Comparison of ENCODE assay signal across 8 cellular contexts in the genomic region with DNA sequence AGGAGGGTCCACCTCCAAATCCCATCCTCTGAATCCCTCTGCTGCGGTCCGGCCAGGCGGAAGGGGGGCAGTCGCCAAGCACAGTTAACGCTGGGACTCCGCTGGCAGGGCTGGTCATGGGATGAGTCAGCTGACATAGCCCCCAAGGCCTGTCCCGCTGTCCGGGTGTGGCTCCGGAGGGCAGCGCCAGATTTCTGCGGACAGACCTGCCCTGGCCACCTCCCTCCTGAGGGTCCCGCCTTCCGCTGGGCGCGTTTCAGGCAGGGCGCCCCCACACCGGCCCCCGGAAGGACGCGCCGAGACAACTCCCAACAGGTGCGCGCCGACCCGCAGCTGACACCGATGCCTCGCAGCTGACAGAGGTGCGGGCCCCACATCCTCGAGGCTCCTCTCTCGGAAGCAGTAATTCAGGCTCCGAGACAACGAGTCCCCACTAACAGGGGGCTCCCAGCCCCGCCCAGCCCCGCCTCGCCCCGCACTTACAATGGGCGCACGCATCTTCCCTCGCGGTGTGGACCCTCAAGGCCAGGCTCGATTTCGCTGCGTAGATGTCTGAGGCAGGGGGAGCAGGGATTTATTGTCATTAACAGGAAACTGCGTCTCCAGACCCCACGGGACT. TPM values are rescaled to one million over a fixed set of nuclear protein-coding genes. Genes with fewer than 3 reads are reported as not detected.
DNase-seq lines count a peak whose midpoint lies in the region; ATAC-seq and TF ChIP-seq lines count a peak whose summit lies in the region.

No MANE protein-coding gene starts in this region.

- no peaks in the 10 kb centered on the region for H3K27me3 Mint-ChIP-seq in activated T-cell treated with anti-CD3 and anti-CD28 coated beads, Interleukin-2, amount 50 U/mL, for 72 hours (ENCODE audit: low read depth)

- dilution Hi-C loops in IMR-90 (cut with HindIII; ENCODE audit: low sequenced_read_pairs, unreplicated experiment) = no loop called here

- no peaks in the 10 kb centered on the region for H3K9me3 Mint-ChIP-seq in activated T-cell treated with anti-CD3 and anti-CD28 coated beads, Interleukin-2, amount 50 U/mL, for 72 hours

- peak overlapping the region; percentile 25; the same call in 1 of the 2 replicates for H3K9ac ChIP-seq in IMR-90 (ENCODE audit: low read depth, low read length)

- POLR2A ChIA-PET in GM10248 (lab: Yijun Ruan, JAX) = no interaction called here
- POLR2A ChIA-PET in IMR-90 (lab: Charles Lee; ENCODE audit: unreplicated experiment) = no interaction called here

- TF ChIP-seq POLR2A in IMR-90 (IDR thresholded peaks at IDR 0.05; ENCODE audit: low read depth, low read length) = no peak
- no peak for TF ChIP-seq POLR2A in esophagus squamous epithelium (IDR thresholded peaks at IDR 0.05)
- peak in 1 of 2 donors; percentile 10 for TF ChIP-seq POLR2A in suprapubic skin (IDR thresholded peaks at IDR 0.05)

- TF ChIP-seq RAD21 in IMR-90 (IDR thresholded peaks at IDR 0.05; ENCODE audit: low read length) = no peak

- no peak overlapping the region for H2BK5ac ChIP-seq in IMR-90 (ENCODE audit: low read depth, low read length, poor library complexity, severe bottlenecking)

- peaks cover 6% of the 10 kb centered on the region; the same call in 1 of the 2 replicates for H3K4me1 ChIP-seq in IMR-90 (ENCODE audit: control insufficient read depth, insufficient read depth, low read length)
- peaks cover 4 to 54% (median 18%) of the 10 kb centered on the region in 3 donors for H3K4me1 ChIP-seq in esophagus squamous epithelium
- H3K4me1 ChIP-seq in muscle layer of duodenum (ENCODE audit: control insufficient read depth in 1 of 2, insufficient read depth in 2 of 2, low read length in 2 of 2) = peaks cover 9 to 30% of the 10 kb centered on the region in 2 donors
- H3K4me1 ChIP-seq in suprapubic skin = peaks cover 44% of the 10 kb centered on the region

- H3K4me3 ChIP-seq in IMR-90 (ENCODE audit: insufficient read depth, low read depth, low read length) = peak overlapping the region; percentile 61
- H3K4me3 ChIP-seq in esophagus squamous epithelium = peak overlapping the region; percentile 31 to 73 (median 65)
- H3K4me3 ChIP-seq in muscle layer of duodenum (ENCODE audit: low read depth in 1 of 2, low read length in 2 of 2) = peak overlapping the region; percentile 73 to 83
- peak overlapping the region; percentile 54 for H3K4me3 ChIP-seq in suprapubic skin

- H3K18ac ChIP-seq in IMR-90 (ENCODE audit: low read depth, low read length) = no peak overlapping the region

- 4% methylated on average over 21 of the region's 45 CpGs; no CpG with 5 or more reads in 1 of the 2 experiments for WGBS in IMR-90 (ENCODE audit: extremely low coverage in 2 of 2, insufficient read length in 1 of 2), 2 experiments
- 4 to 12% methylated on average over 5 to 13 of the region's 45 CpGs for WGBS in esophagus squamous epithelium, 2 donors
- 2% methylated on average over 27 of the region's 45 CpGs for WGBS in suprapubic skin

- no peak overlapping the region for H3K27ac ChIP-seq in IMR-90 (ENCODE audit: insufficient read depth, low read length)
- H3K27ac ChIP-seq in esophagus squamous epithelium = peak overlapping the region; percentile 60 to 88 (median 80)
- H3K27ac ChIP-seq in muscle layer of duodenum (ENCODE audit: low read length) = no peak overlapping the region
- peak overlapping the region; percentile 59 for H3K27ac ChIP-seq in suprapubic skin

- H3K4me3 Mint-ChIP-seq in activated T-cell treated with anti-CD3 and anti-CD28 coated beads, Interleukin-2, amount 50 U/mL, for 72 hours = peak overlapping the region; percentile 86 to 92

- H2AFZ ChIP-seq in IMR-90 (replicated peaks; ENCODE audit: low read length, poor library complexity) = peak overlapping the region; percentile 91

- CTCF ChIA-PET in GM10248 (lab: Yijun Ruan, JAX) = interaction anchor here (1.2 to 1.7 kb wide), 3 partner anchors 9 to 77 kb away, joined by 3 read pairs; a partner anchor contains a TSS
- CTCF ChIA-PET in IMR-90 (lab: Yijun Ruan, JAX) = no interaction called here

- no TSS peak for BruUV-seq in IMR-90 (replicated peaks; lab: Mats Ljungman, UMichigan)

- no peak for TF ChIP-seq EP300 in suprapubic skin (IDR thresholded peaks at IDR 0.05)

- no peak overlapping the region for H4K91ac ChIP-seq in IMR-90 (ENCODE audit: insufficient read depth, low read depth, low read length)

- no peak overlapping the region for H3K56ac ChIP-seq in IMR-90 (ENCODE audit: extremely low read depth, insufficient read depth, low read length)

- H3K27ac Mint-ChIP-seq in activated T-cell treated with anti-CD3 and anti-CD28 coated beads, Interleukin-2, amount 50 U/mL, for 72 hours = peak overlapping the region; percentile 42

- no peak overlapping the region for H2AK5ac ChIP-seq in IMR-90 (ENCODE audit: low read depth, low read length)

- H2BK15ac ChIP-seq in IMR-90 (ENCODE audit: low read depth, low read length) = no peak overlapping the region

- no peaks in the 10 kb centered on the region for H3K36me3 Mint-ChIP-seq in activated T-cell treated with anti-CD3 and anti-CD28 coated beads, Interleukin-2, amount 50 U/mL, for 72 hours (ENCODE audit: insufficient read depth in 2 of 2)

- no peaks in the 10 kb centered on the region for H3K36me3 ChIP-seq in IMR-90 (ENCODE audit: control insufficient read depth, insufficient read depth, low read length)
- H3K36me3 ChIP-seq in esophagus squamous epithelium = no peaks in the 10 kb centered on the region
- H3K36me3 ChIP-seq in muscle layer of duodenum (ENCODE audit: control insufficient read depth in 1 of 2, insufficient read depth in 2 of 2, low read length in 2 of 2) = peaks cover 0 to 6% of the 10 kb centered on the region in 2 donors
- H3K36me3 ChIP-seq in suprapubic skin = no peaks in the 10 kb centered on the region

- peak; percentile 25 for ATAC-seq in IMR-90 (ENCODE audit: low read depth)
- ATAC-seq in activated T-cell treated with anti-CD3 and anti-CD28 coated beads, Interleukin-2, amount 50 U/mL, for 72 hours (replicated peaks in 1 of 2) = peak; percentile 70 to 72
- no peak for ATAC-seq in HG03139 (IDR thresholded peaks at IDR 0.05; ENCODE audit: unreplicated experiment)
- no peak for ATAC-seq in HG03095 (IDR thresholded peaks at IDR 0.05; ENCODE audit: unreplicated experiment)

- no peaks in the 10 kb centered on the region for H4K20me1 ChIP-seq in IMR-90 (ENCODE audit: insufficient read depth, low read length)

- TF ChIP-seq CTCF in GM10248 (IDR thresholded peaks at IDR 0.05; ENCODE audit: control extremely low read depth, extremely low read depth, low read depth, missing control alignments) (no peak), IMR-90 (conservative IDR thresholded peaks at IDR 0.05; ENCODE audit: low read depth, low read length) (no peak), esophagus squamous epithelium (IDR thresholded peaks at IDR 0.05) (no peak), suprapubic skin (IDR thresholded peaks at IDR 0.05) (no peak)

- no peak overlapping the region for H3K4ac ChIP-seq in IMR-90 (ENCODE audit: low read depth, low read length)

- H3K79me1 ChIP-seq in IMR-90 (ENCODE audit: low read depth in 1 of 2, low read length in 2 of 2) = no peaks in the 10 kb centered on the region

- H4K5ac ChIP-seq in IMR-90 (ENCODE audit: low read depth, low read length) = no peak overlapping the region

- H3K23ac ChIP-seq in IMR-90 (ENCODE audit: low read depth, low read length) = no peak overlapping the region

- peak; percentile 50 for DNase-seq in GM10248 (ENCODE audit: extremely low spot score)
- DNase-seq in IMR-90 = no peak
- peak; percentile 45 to 52 for DNase-seq in activated T-cell treated with anti-CD3 and anti-CD28 coated beads, Interleukin-2, amount 50 U/mL, for 72 hours
- no peak for DNase-seq in esophagus squamous epithelium (lab: John Stamatoyannopoulos, UW)
- DNase-seq in suprapubic skin (ENCODE audit: low spot score in 2 of 2) = peak; percentile 76 to 81

- H2BK120ac ChIP-seq in IMR-90 (ENCODE audit: low read depth, low read length) = no peak overlapping the region

- in situ Hi-C loops in IMR-90 (cut with MboI; ENCODE audit: low sequenced_read_pairs) = no loop called here

- H4K8ac ChIP-seq in IMR-90 (ENCODE audit: low read depth in 2 of 2, low read length in 2 of 2) = peak overlapping the region in 1 of 2 experiments; percentile 39; a peak in 1 of 4 replicates

- H3K4me1 Mint-ChIP-seq in activated T-cell treated with anti-CD3 and anti-CD28 coated beads, Interleukin-2, amount 50 U/mL, for 72 hours (ENCODE audit: low read depth) = peaks cover 7% of the 10 kb centered on the region

- 0 out of 2 replicates have a peak, but pooled peaks cover 2% of the 10 kb centered on the region for H3K27me3 ChIP-seq in IMR-90 (ENCODE audit: control insufficient read depth, insufficient read depth, low read length)
- peaks cover 0 to 13% (median 0%) of the 10 kb centered on the region in 4 donors for H3K27me3 ChIP-seq in esophagus squamous epithelium
- no peaks in the 10 kb centered on the region for H3K27me3 ChIP-seq in muscle layer of duodenum (ENCODE audit: low read depth, low read length)
- no peaks in the 10 kb centered on the region for H3K27me3 ChIP-seq in suprapubic skin

- H3K4me2 ChIP-seq in IMR-90 (ENCODE audit: low read depth, low read length) = peak overlapping the region; percentile 80

- no peaks in the 10 kb centered on the region for H3K9me1 ChIP-seq in IMR-90 (ENCODE audit: insufficient read depth, low read length)

- no peak overlapping the region; the same call in 1 of the 2 replicates for H3K14ac ChIP-seq in IMR-90 (replicated peaks; ENCODE audit: low read depth, low read length)

- intact Hi-C loops in IMR-90 (cut with micrococcal nuclease) = no loop called here
- intact Hi-C loops in esophagus squamous epithelium (cut with DNase I) = no loop called here

- H3K9me3 ChIP-seq in IMR-90 (ENCODE audit: control insufficient read depth, insufficient read depth, low read length) (no peaks in the 10 kb centered on the region), esophagus squamous epithelium (no peaks in the 10 kb centered on the region), muscle layer of duodenum (ENCODE audit: control insufficient read depth in 1 of 2, low read length in 2 of 2) (no peaks in the 10 kb centered on the region), suprapubic skin (no peaks in the 10 kb centered on the region)

- no peak overlapping the region for H2BK20ac ChIP-seq in IMR-90 (ENCODE audit: low read depth, low read length)

- H2AK9ac ChIP-seq in IMR-90 (replicated peaks; ENCODE audit: low read depth, low read length, poor library complexity) = peak overlapping the region; percentile 71

RNA-seq across cellular contexts. Expression of a gene that starts 0.6 kb away (rescaled TPM):
- 3.2 and 3.3 TPM in 2 replicates for total RNA-seq in IMR-90 (2012; rRNA removed)
- 3.9 and 4.5 TPM in 2 replicates for polyA plus RNA-seq in IMR-90 (2012; rRNA removed)
- polyA plus RNA-seq in IMR-90 (2012; cell fraction: cytosol; rRNA removed) = 7.4 and 9.5 TPM in 2 replicates
- 2.0 and 3.0 TPM in 2 replicates for polyA plus RNA-seq in IMR-90 (2012; cell fraction: nucleus; rRNA removed; ENCODE audit: low replicate concordance)
- total RNA-seq in activated T-cell treated with anti-CD3 and anti-CD28 coated beads, Interleukin-2, amount 50 U/mL, for 72 hours = 10 to 100 TPM in 1 of 2 donors, 1 to 10 TPM in 1; 6.3 to 11.5 TPM
- 10 to 100 TPM in 1 of 4 donors, 1 to 10 TPM in 2, under 1 TPM in 1; 0.57 to 15.4 (median 4.5) TPM for total RNA-seq in esophagus squamous epithelium
- total RNA-seq in suprapubic skin = 10 to 100 TPM in 3 of 4 donors, 1 to 10 TPM in 1; 7.1 to 14.2 (median 10.2) TPM

RNA-seq across cellular contexts. Expression of a gene that starts 50.4 kb away (rescaled TPM):
- total RNA-seq in IMR-90 (2012; rRNA removed) (not detected in 2 replicates), esophagus squamous epithelium (under 1 TPM in 1 of 4 donors, not detected in 3; 0.47 TPM), suprapubic skin (not detected)
- polyA plus RNA-seq in IMR-90 (2012; rRNA removed) = not detected in 2 replicates
- polyA plus RNA-seq in IMR-90 (2012; cell fraction: cytosol; rRNA removed) = not detected in 2 replicates
- polyA plus RNA-seq in IMR-90 (2012; cell fraction: nucleus; rRNA removed; ENCODE audit: low replicate concordance) = not detected in 2 replicates
- under 1 TPM in 1 of 2 donors, not detected in 1; 0.35 TPM for total RNA-seq in activated T-cell treated with anti-CD3 and anti-CD28 coated beads, Interleukin-2, amount 50 U/mL, for 72 hours

RNA-seq across cellular contexts. Expression of a gene that starts 57.5 kb away (rescaled TPM):
- total RNA-seq in IMR-90 (2012; rRNA removed) (131 and 132 TPM in 2 replicates), esophagus squamous epithelium (10 to 100 TPM; 39.1 to 79.7 (median 55.3) TPM), suprapubic skin (10 to 100 TPM; 72.2 to 89.0 (median 80.9) TPM)
- 16.1 and 19.9 TPM in 2 replicates for polyA plus RNA-seq in IMR-90 (2012; rRNA removed)
- 6.9 and 7.3 TPM in 2 replicates for polyA plus RNA-seq in IMR-90 (2012; cell fraction: cytosol; rRNA removed)
- polyA plus RNA-seq in IMR-90 (2012; cell fraction: nucleus; rRNA removed; ENCODE audit: low replicate concordance) = 5.0 and 13.6 TPM in 2 replicates
- 10 to 100 TPM; 42.6 to 47.0 TPM for total RNA-seq in activated T-cell treated with anti-CD3 and anti-CD28 coated beads, Interleukin-2, amount 50 U/mL, for 72 hours

Comparison
In these comparisons a context has a peak if more than half of its experiments do, and no peak if none do; other contexts are left out.
1. DNase-seq: peak in GM10248 (single experiment), activated T-cell treated with anti-CD3 and anti-CD28 coated beads, Interleukin-2, amount 50 U/mL, for 72 hours (2 of 2) and suprapubic skin (2 of 2); none in IMR-90 (single experiment) and esophagus squamous epithelium (single experiment).
2. ATAC-seq: peak in IMR-90 (single experiment) and activated T-cell treated with anti-CD3 and anti-CD28 coated beads, Interleukin-2, amount 50 U/mL, for 72 hours (2 of 2); none in HG03139 (single experiment) and HG03095 (single experiment).
3. H3K27ac ChIP-seq: peak in esophagus squamous epithelium (4 of 4) and suprapubic skin (single experiment); none in IMR-90 (single experiment) and muscle layer of duodenum (single experiment).
4. Peak in every context shown above with its lines, with median percentiles within 50 percentile points of each other: H3K4me3 ChIP-seq.